Comparison of ENCODE assay signal across 16 cellular contexts in genomic region chr2:189466046-189466445, GRCh38.
"Had no signal": no experiment of that assay in that cellular context is flagged by ENCODE, and none has a peak within 500 bp of the region (broad histone marks: within the 10 kb centered on the region; RNA-seq: fewer than 3 reads in every experiment).

No MANE protein-coding gene starts in this region.

- H3K9me3 ChIP-seq: right atrium auricular region, tibial nerve, uterus had no signal

- H3K27me3 ChIP-seq: right atrium auricular region, tibial nerve, uterus had no signal

- H3K36me3 ChIP-seq: uterus had no signal

- DNase-seq: activated B cell treated with CpG ODN at 0.5 μM for 24 hours; activated CD4-positive, alpha-beta T cell treated with anti-CD3 and anti-CD28 coated beads for 48 hours; activated CD8-positive, alpha-beta T cell treated with anti-CD3 and anti-CD28 coated beads for 36 hours; activated gamma-delta T cell treated with Interleukin-2 at 50 U/mL for 16 hours; activated T-cell treated with anti-CD3 and anti-CD28 coated beads, Interleukin-2, amount 50 U/mL, for 72 hours; hypothalamus; kidney; nucleus accumbens; stimulated activated CD4-positive, alpha-beta T cell treated with anti-CD3 and anti-CD28 coated beads, Interleukin-4, amount 100 ng/mL, for 24 hours; uterus had no signal

- ATAC-seq: activated T-cell treated with anti-CD3 and anti-CD28 coated beads, Interleukin-2, amount 50 U/mL, for 72 hours; esophagus mucosa had no signal

- H3K27ac ChIP-seq: right atrium auricular region, skin epidermis, tibial nerve had no signal

- H3K4me3 ChIP-seq: right atrium auricular region, skin epidermis, tibial nerve, uterus had no signal

- H3K4me1 ChIP-seq: tibial nerve, uterus had no signal

- FAIRE-seq: astrocyte, bronchial epithelial cell, kidney had no signal
